13 cellular contexts compared by ENCODE assay signal in genomic region chr4:41751325-41752061, GRCh38.
A peak's percentile ranks its signal among the peaks of the same experiment; 100 is the strongest.
DNase-seq lines count a peak whose midpoint lies in the region; ATAC-seq and TF ChIP-seq lines count a peak whose summit lies in the region.
"Had no signal": no experiment of that assay in that cellular context is flagged by ENCODE, and none has a peak within 500 bp of the region (broad histone marks: within the 10 kb centered on the region; RNA-seq: fewer than 3 reads in every experiment).

No MANE protein-coding gene starts in this region.

- no peak overlapping the region for H3K27ac Mint-ChIP-seq in nephron progenitor cell
- H3K27ac Mint-ChIP-seq: naive B cell had no signal

- no peak for ATAC-seq in HG03439 (IDR thresholded peaks at IDR 0.05; ENCODE audit: unreplicated experiment)
- no peak for ATAC-seq in GM19351 (IDR thresholded peaks at IDR 0.05; ENCODE audit: unreplicated experiment)
- no peak for ATAC-seq in HG03097 (IDR thresholded peaks at IDR 0.05; ENCODE audit: low FRiP score, unreplicated experiment)

- H3K4me1 Mint-ChIP-seq in nephron progenitor cell, result peaks cover 28% of the 10 kb centered on the region

- in situ Hi-C loops in brain microvascular endothelial cell (cut with HindIII; ENCODE audit: low pct_ligation_motif_present, low sequenced_read_pairs), result no loop called here

- DNase-seq in ELF-1 (ENCODE audit: low read depth, low spot score), result peak; percentile 39
- no peak for DNase-seq in HFF-Myc (ENCODE audit: extremely low read depth, low read depth)
- DNase-seq in brain microvascular endothelial cell, result no peak
- peak; percentile 59 for DNase-seq in nephron progenitor cell
- DNase-seq in NCI-H2227 (lab: John Stamatoyannopoulos, UW; ENCODE audit: unreplicated experiment), result no peak
- DNase-seq: COR-L47; hypothalamus; naive B cell; NK-92 treated with Interleukin-12 subunit alpha and Interleukin-12 subunit beta, amount 100 ng/mL, for 24 hours had no signal

- H3K27me3 ChIP-seq in brain microvascular endothelial cell (replicated peaks), result peaks cover 74% of the 10 kb centered on the region

- H3K4me3 Mint-ChIP-seq in nephron progenitor cell, result peak overlapping the region; percentile 24

- H3K36me3 Mint-ChIP-seq in nephron progenitor cell (ENCODE audit: low read depth), result no peaks in the 10 kb centered on the region

- peaks cover 100% of the 10 kb centered on the region for H3K27me3 Mint-ChIP-seq in nephron progenitor cell (ENCODE audit: low read depth, poor library complexity)

- no peak overlapping the region for H3K27ac ChIP-seq in brain microvascular endothelial cell
- H3K27ac ChIP-seq: skin epidermis had no signal

- TF ChIP-seq CTCF in HFF-Myc (IDR thresholded peaks at IDR 0.05; ENCODE audit: low read depth, low read length, missing control alignments) (peak; percentile 66), brain microvascular endothelial cell (IDR thresholded peaks at IDR 0.05; ENCODE audit: low read depth, low read length, missing control alignments) (peak; percentile 26), nephron progenitor cell (IDR thresholded peaks at IDR 0.05) (peak; percentile 47)

- peaks cover 3% of the 10 kb centered on the region for H3K9me3 Mint-ChIP-seq in nephron progenitor cell

- H3K36me3 ChIP-seq in brain microvascular endothelial cell (replicated peaks), result no peaks in the 10 kb centered on the region

- no peak overlapping the region for H3K4me3 ChIP-seq in HFF-Myc (replicated peaks; ENCODE audit: low read depth, low read length)
- no peak overlapping the region for H3K4me3 ChIP-seq in brain microvascular endothelial cell (ENCODE audit: low read depth, low read length)
- H3K4me3 ChIP-seq: skin epidermis had no signal

Comparison
In these comparisons a context has a peak if more than half of its experiments do, and no peak if none do; other contexts are left out.
1. DNase-seq: peak in ELF-1 (single experiment) and nephron progenitor cell (single experiment); none in HFF-Myc (single experiment), brain microvascular endothelial cell (single experiment) and NCI-H2227 (single experiment).
2. Peak in every context shown above with its lines, with median percentiles within 50 percentile points of each other: CTCF ChIP-seq.